Comparison of ENCODE assay signal across 19 cellular contexts in genomic region chr5:36244076-36244475, GRCh38. TPM values are rescaled to one million over a fixed set of nuclear protein-coding genes. Genes with fewer than 3 reads are reported as not detected.
DNase-seq lines count a peak whose midpoint lies in the region; ATAC-seq and TF ChIP-seq lines count a peak whose summit lies in the region.
"Had no signal": no experiment of that assay in that cellular context is flagged by ENCODE, and none has a peak within 500 bp of the region (broad histone marks: within the 10 kb centered on the region; RNA-seq: fewer than 3 reads in every experiment).

No MANE protein-coding gene starts in this region.

- H3K4me3 ChIP-seq in Loucy (ENCODE audit: low read length, poor library complexity, severe bottlenecking) (no peak overlapping the region), esophagus muscularis mucosa (no peak overlapping the region)
- H3K4me3 ChIP-seq: ovary had no signal

- TF ChIP-seq POLR2A in esophagus muscularis mucosa (IDR thresholded peaks at IDR 0.05; ENCODE audit: low read depth) = no peak

- H3K9me3 Mint-ChIP-seq in activated naive CD4-positive, alpha-beta T cell treated with anti-CD3 and anti-CD28 coated beads, Interleukin-2, amount 50 U/mL, for 72 hours = no peaks in the 10 kb centered on the region
- H3K9me3 Mint-ChIP-seq in stimulated activated effector memory CD8-positive, alpha-beta T cell treated with anti-CD3 and anti-CD28 coated beads, Interleukin-12 subunit alpha, Interleukin-12 subunit beta, amount 100 ng/mL, for 72 hours = no peaks in the 10 kb centered on the region

- peaks cover 35% of the 10 kb centered on the region for H3K4me1 Mint-ChIP-seq in stimulated activated effector memory CD8-positive, alpha-beta T cell treated with anti-CD3 and anti-CD28 coated beads, Interleukin-12 subunit alpha, Interleukin-12 subunit beta, amount 100 ng/mL, for 72 hours

- no peak overlapping the region for H2AFZ ChIP-seq in Loucy (ENCODE audit: low read length)

- H3K9me3 ChIP-seq in Loucy (ENCODE audit: insufficient read depth, low read depth, low read length) = no peaks in the 10 kb centered on the region
- no peaks in the 10 kb centered on the region for H3K9me3 ChIP-seq in esophagus muscularis mucosa
- H3K9me3 ChIP-seq: ovary had no signal

- peak overlapping the region; percentile 87 for H3K4me3 Mint-ChIP-seq in stimulated activated effector memory CD8-positive, alpha-beta T cell treated with anti-CD3 and anti-CD28 coated beads, Interleukin-12 subunit alpha, Interleukin-12 subunit beta, amount 100 ng/mL, for 72 hours

- H3K9ac ChIP-seq in Loucy (ENCODE audit: low read depth, low read length, poor library complexity, severe bottlenecking) = no peak overlapping the region

- H3K27ac Mint-ChIP-seq in activated naive CD4-positive, alpha-beta T cell treated with anti-CD3 and anti-CD28 coated beads, Interleukin-2, amount 50 U/mL, for 72 hours = peak overlapping the region; percentile 12 to 95
- H3K27ac Mint-ChIP-seq in stimulated activated effector memory CD8-positive, alpha-beta T cell treated with anti-CD3 and anti-CD28 coated beads, Interleukin-12 subunit alpha, Interleukin-12 subunit beta, amount 100 ng/mL, for 72 hours = peak overlapping the region; percentile 97

- no peaks in the 10 kb centered on the region for H3K36me3 Mint-ChIP-seq in activated naive CD4-positive, alpha-beta T cell treated with anti-CD3 and anti-CD28 coated beads, Interleukin-2, amount 50 U/mL, for 72 hours
- H3K36me3 Mint-ChIP-seq in stimulated activated effector memory CD8-positive, alpha-beta T cell treated with anti-CD3 and anti-CD28 coated beads, Interleukin-12 subunit alpha, Interleukin-12 subunit beta, amount 100 ng/mL, for 72 hours = peaks cover 5% of the 10 kb centered on the region

- no peak for TF ChIP-seq EP300 in esophagus muscularis mucosa (IDR thresholded peaks at IDR 0.05)

- H3K27me3 ChIP-seq in Loucy (ENCODE audit: insufficient read depth, low read length, poor library complexity, severe bottlenecking) = no peaks in the 10 kb centered on the region
- no peaks in the 10 kb centered on the region for H3K27me3 ChIP-seq in esophagus muscularis mucosa
- H3K27me3 ChIP-seq: ovary had no signal

- intact Hi-C loops in esophagus muscularis mucosa (cut with DNase I) = loop anchor here (10.0 kb wide), 1 partner anchor 61 kb away; the partner anchor contains the start of gene RANBP3L

- no peak for DNase-seq in activated naive CD4-positive, alpha-beta T cell treated with anti-CD3 and anti-CD28 coated beads, Interleukin-2, amount 50 U/mL, for 72 hours (ENCODE audit: low spot score in 2 of 2)
- no peak for DNase-seq in activated naive CD4-positive, alpha-beta T cell (lab: John Stamatoyannopoulos, UW)
- no peak for DNase-seq in esophagus muscularis mucosa (ENCODE audit: extremely low spot score)
- DNase-seq in stimulated activated effector memory CD8-positive, alpha-beta T cell treated with anti-CD3 and anti-CD28 coated beads, Interleukin-12 subunit alpha, Interleukin-12 subunit beta, amount 100 ng/mL, for 72 hours (ENCODE audit: low spot score in 2 of 2) = no peak
- DNase-seq in activated effector memory CD4-positive, alpha-beta T cell treated with anti-CD3 and anti-CD28 coated beads, Interleukin-2, amount 50 U/mL, for 16 hours = no peak
- DNase-seq in medulla oblongata (ENCODE audit: extremely low spot score) = no peak
- no peak for DNase-seq in GM03348 (ENCODE audit: low spot score)
- DNase-seq: activated naive CD4-positive, alpha-beta T cell treated with Interleukin-2 at 50 U/mL for 16 hours; dermis blood vessel endothelial cell; foreskin melanocyte; IMR-90; NCI-H187 treated with DMSO at 0.1 percent for 48 hours; NCI-H510A; ovary; RPMI8226; stimulated activated CD4-positive, alpha-beta T cell treated with anti-CD3 and anti-CD28 coated beads, Interleukin-1b, Interleukin-23, amount 100 ng/mL, for 48 hours had no signal

- TF ChIP-seq CTCF in Loucy (conservative IDR thresholded peaks at IDR 0.05; ENCODE audit: low read length) = no peak
- TF ChIP-seq CTCF in esophagus muscularis mucosa (IDR thresholded peaks at IDR 0.05) = no peak

- WGBS in esophagus muscularis mucosa = 88% methylated on average over 3 of the region's 3 CpGs

- H3K79me2 ChIP-seq in Loucy (ENCODE audit: insufficient read depth, low read length) = peaks cover 31% of the 10 kb centered on the region

- peak overlapping the region in 3 of 4 donors; percentile 3 to 99 (median 8) for H3K27ac ChIP-seq in esophagus muscularis mucosa (replicated peaks in 1 of 4)
- H3K27ac ChIP-seq: epithelial cell of prostate, ovary had no signal

- peaks cover 8% of the 10 kb centered on the region for H4K20me1 ChIP-seq in Loucy (ENCODE audit: insufficient read depth, low read length, poor library complexity, severe bottlenecking)

- no peaks in the 10 kb centered on the region for H3K9me2 ChIP-seq in Loucy (replicated peaks; ENCODE audit: low read depth, low read length)

- H3K4me1 ChIP-seq in Loucy (ENCODE audit: insufficient read depth, low read length, poor library complexity, severe bottlenecking) (peaks cover 42% of the 10 kb centered on the region), esophagus muscularis mucosa (peaks cover 20 to 27% (median 25%) of the 10 kb centered on the region in 4 donors)

- peak overlapping the region; percentile 17 for H3K4me2 ChIP-seq in Loucy (ENCODE audit: low read depth, low read length, poor library complexity, severe bottlenecking)

- ATAC-seq in activated naive CD4-positive, alpha-beta T cell treated with anti-CD3 and anti-CD28 coated beads, Interleukin-2, amount 50 U/mL, for 72 hours = no peak
- ATAC-seq in stimulated activated effector memory CD8-positive, alpha-beta T cell treated with anti-CD3 and anti-CD28 coated beads, Interleukin-12 subunit alpha, Interleukin-12 subunit beta, amount 100 ng/mL, for 72 hours = no peak

- H3F3A ChIP-seq in Loucy (ENCODE audit: low read depth) = peaks cover 9% of the 10 kb centered on the region; the same call in 1 of the 2 replicates

- no peaks in the 10 kb centered on the region for H3K36me3 ChIP-seq in Loucy (ENCODE audit: insufficient read depth, low read length)
- H3K36me3 ChIP-seq in esophagus muscularis mucosa = no peaks in the 10 kb centered on the region
- H3K36me3 ChIP-seq: ovary had no signal

RNA-seq across cellular contexts. Expression of gene NADK2, which starts 2.4 kb away (rescaled TPM):
- 10 to 100 TPM; 11.7 to 12.2 TPM for total RNA-seq in activated naive CD4-positive, alpha-beta T cell treated with anti-CD3 and anti-CD28 coated beads, Interleukin-2, amount 50 U/mL, for 72 hours
- total RNA-seq in esophagus muscularis mucosa = 10 to 100 TPM; 44.6 to 74.8 (median 59.5) TPM

RNA-seq across cellular contexts. Expression of gene RANBP3L, which starts 57.6 kb away (rescaled TPM):
- not detected for total RNA-seq in activated naive CD4-positive, alpha-beta T cell treated with anti-CD3 and anti-CD28 coated beads, Interleukin-2, amount 50 U/mL, for 72 hours
- 10 to 100 TPM in 1 of 4 donors, 1 to 10 TPM in 3; 2.2 to 13.7 (median 3.1) TPM for total RNA-seq in esophagus muscularis mucosa
- total RNA-seq: dermis blood vessel endothelial cell, H1, IMR-90 had no signal
